8 cellular contexts compared by ENCODE assay signal in the genomic region with DNA sequence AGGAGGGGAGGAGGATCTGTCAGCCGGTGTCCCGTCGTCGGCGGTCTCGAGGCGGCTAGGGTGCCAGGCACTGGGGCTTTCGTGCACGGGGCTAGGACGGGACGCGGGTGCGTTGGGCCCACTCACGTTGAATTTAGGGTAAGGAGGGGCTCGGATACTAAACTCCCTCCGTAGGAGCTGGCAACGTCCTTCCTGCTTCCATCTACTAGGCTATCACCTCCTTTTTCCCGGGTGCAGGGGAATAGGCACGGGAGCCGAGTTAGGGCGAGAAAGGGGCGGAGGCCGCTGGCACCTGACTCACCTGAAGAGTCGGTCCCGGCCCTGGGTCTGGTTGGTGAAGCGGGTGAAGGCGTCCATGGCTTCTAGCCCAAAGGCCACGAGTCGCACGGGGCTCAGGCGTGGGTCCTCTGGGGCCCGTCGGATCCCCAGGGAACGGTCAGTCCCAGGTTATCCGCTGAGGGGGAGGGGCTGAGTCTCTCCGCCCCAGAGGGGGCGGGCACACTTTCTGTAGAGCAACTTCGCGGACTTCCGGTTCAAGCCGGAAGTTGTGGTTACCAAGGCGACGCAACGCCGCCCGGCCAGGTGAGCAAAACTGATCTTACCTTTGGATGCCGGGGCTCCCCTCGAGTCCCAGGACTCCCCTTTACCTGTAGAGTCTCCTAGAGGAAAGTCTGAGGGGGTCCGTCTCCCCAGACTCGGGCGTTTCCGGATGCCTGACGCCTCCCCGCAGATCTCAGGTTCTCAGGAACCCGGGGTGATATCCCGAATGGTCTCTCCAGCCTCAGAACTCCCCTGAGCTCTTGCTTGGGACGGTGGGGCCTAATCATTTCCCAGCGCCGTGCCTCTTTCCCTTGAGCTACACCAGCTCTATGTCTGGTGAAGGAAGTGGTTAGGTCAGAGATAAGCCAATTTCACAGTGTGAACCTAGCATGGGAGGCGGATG. TPM values are rescaled to one million over a fixed set of nuclear protein-coding genes. Genes with fewer than 3 reads are reported as not detected.
DNase-seq lines count a peak whose midpoint lies in the region; ATAC-seq lines count a peak whose summit lies in the region.

TSS of gene PEX11A (minus strand) at position 479 of the 943 bp plus-strand sequence. CDS start at position 357, 122 bp downstream.
TSS of gene WDR93 (plus strand) at position 536 of the 943 bp plus-strand sequence. CDS start 10,936 bp downstream, outside the sequence.

- peak within 1 kb of the TSS; percentile 78 for H3K4me3 Mint-ChIP-seq in activated CD4-positive, alpha-beta memory T cell treated with anti-CD3 and anti-CD28 coated beads, Interleukin-2, amount 10 ng/mL, durations not matched to agents 7 days and 5 days

- CTCF ChIA-PET in activated CD4-positive, alpha-beta memory T cell treated with anti-CD3 and anti-CD28 coated beads, Interleukin-2, amount 10 ng/mL, durations not matched to agents 7 days and 5 days (lab: Charles Lee): no interaction called here

- no peaks in the 10 kb centered on the region for H3K4me1 ChIP-seq in ectodermal cell (ENCODE audit: control insufficient read depth, insufficient read depth, low read length)

- no peaks in the 10 kb centered on the region for H3K9me3 Mint-ChIP-seq in activated CD4-positive, alpha-beta memory T cell treated with anti-CD3 and anti-CD28 coated beads, Interleukin-2, amount 10 ng/mL, durations not matched to agents 7 days and 5 days

- no peak within 1 kb of the TSS for H3K27ac ChIP-seq in ectodermal cell (ENCODE audit: insufficient read depth, low read depth, low read length, poor library complexity, severe bottlenecking)

- WGBS in ectodermal cell, 2 experiments: 10 to 11% methylated on average over 60 of the region's 60 CpGs

- ATAC-seq in GM19043 (IDR thresholded peaks at IDR 0.05; ENCODE audit: low read depth, unreplicated experiment) (peak; percentile 90), HG03354 (IDR thresholded peaks at IDR 0.05; ENCODE audit: poor library complexity, severe bottlenecking, unreplicated experiment) (peak; percentile 87)

- H3K4me1 Mint-ChIP-seq in activated CD4-positive, alpha-beta memory T cell treated with anti-CD3 and anti-CD28 coated beads, Interleukin-2, amount 10 ng/mL, durations not matched to agents 7 days and 5 days: peaks cover 17% of the 10 kb centered on the region

- no peaks in the 10 kb centered on the region for H3K27me3 Mint-ChIP-seq in activated CD4-positive, alpha-beta memory T cell treated with anti-CD3 and anti-CD28 coated beads, Interleukin-2, amount 10 ng/mL, durations not matched to agents 7 days and 5 days

- peak within 1 kb of the TSS; percentile 68 for H3K4me3 ChIP-seq in ectodermal cell (ENCODE audit: insufficient read depth, low read depth, low read length)

- no peaks in the 10 kb centered on the region for H3K9me3 ChIP-seq in ectodermal cell (ENCODE audit: control insufficient read depth, low read length)

- no peaks in the 10 kb centered on the region for H3K36me3 ChIP-seq in ectodermal cell (ENCODE audit: control insufficient read depth, insufficient read depth, low read length)

- peaks cover 57% of the 10 kb centered on the region for H3K27me3 ChIP-seq in ectodermal cell (ENCODE audit: control insufficient read depth, insufficient read depth, low read length, poor library complexity, severe bottlenecking)

- POLR2A ChIA-PET in activated CD4-positive, alpha-beta memory T cell treated with anti-CD3 and anti-CD28 coated beads, Interleukin-2, amount 10 ng/mL, durations not matched to agents 7 days and 5 days (lab: Charles Lee): no interaction called here

- H3K36me3 Mint-ChIP-seq in activated CD4-positive, alpha-beta memory T cell treated with anti-CD3 and anti-CD28 coated beads, Interleukin-2, amount 10 ng/mL, durations not matched to agents 7 days and 5 days (ENCODE audit: low read depth): no peaks in the 10 kb centered on the region

- H3K27ac Mint-ChIP-seq in activated CD4-positive, alpha-beta memory T cell treated with anti-CD3 and anti-CD28 coated beads, Interleukin-2, amount 10 ng/mL, durations not matched to agents 7 days and 5 days: peak within 1 kb of the TSS; percentile 64

- DNase-seq in AML-193 (lab: John Stamatoyannopoulos, UW) (peak; percentile 56 to 73), NCI-H526 treated with DMSO at 0.1 percent for 48 hours (lab: John Stamatoyannopoulos, UW) (peak; percentile 52), lung microvascular endothelial cell (ENCODE audit: low read depth in 2 of 2) (peak; percentile 60 to 71)
- peak; percentile 82 for DNase-seq in activated CD4-positive, alpha-beta memory T cell treated with anti-CD3 and anti-CD28 coated beads, Interleukin-2, amount 10 ng/mL, durations not matched to agents 7 days and 5 days
- peak; percentile 40 to 66 (median 54) for DNase-seq in stimulated activated CD4-positive, alpha-beta T cell treated with anti-CD3 and anti-CD28 coated beads, TNF-alpha, amount 100 ng/mL, for 1 hour (ENCODE audit: low read depth in 3 of 3, low spot score in 1 of 3)

RNA-seq across cellular contexts. Expression of gene PEX11A, which starts in this region (rescaled TPM):
- total RNA-seq in activated CD4-positive, alpha-beta memory T cell treated with anti-CD3 and anti-CD28 coated beads, Interleukin-2, amount 10 ng/mL, durations not matched to agents 7 days and 5 days: 1 to 10 TPM; 2.4 to 2.8 TPM
- 6.6 TPM for polyA plus RNA-seq in ectodermal cell (2013, experiment 1 of 4)
- 5.5 TPM for polyA plus RNA-seq in ectodermal cell (2013, experiment 2 of 4)
- 5.9 TPM for polyA plus RNA-seq in ectodermal cell (2013, experiment 3 of 4)
- polyA plus RNA-seq in ectodermal cell (2013, experiment 4 of 4): 6.2 TPM
- 3.7 and 3.8 TPM in 2 replicates for total RNA-seq in lung microvascular endothelial cell

RNA-seq across cellular contexts. Expression of gene WDR93, which starts in this region (rescaled TPM):
- total RNA-seq in activated CD4-positive, alpha-beta memory T cell treated with anti-CD3 and anti-CD28 coated beads, Interleukin-2, amount 10 ng/mL, durations not matched to agents 7 days and 5 days: not detected
- polyA plus RNA-seq in ectodermal cell (2013, experiment 1 of 4): 0.41 TPM
- 0.44 TPM for polyA plus RNA-seq in ectodermal cell (2013, experiment 2 of 4)
- 0.32 TPM for polyA plus RNA-seq in ectodermal cell (2013, experiment 3 of 4)
- 0.61 TPM for polyA plus RNA-seq in ectodermal cell (2013, experiment 4 of 4)
- not detected in 2 replicates for total RNA-seq in lung microvascular endothelial cell
